10 cellular contexts compared by ENCODE assay signal in genomic region chr6:144729502-144729901, GRCh38.
DNase-seq lines count a peak whose midpoint lies in the region; ATAC-seq and TF ChIP-seq lines count a peak whose summit lies in the region.
"Had no signal": no experiment of that assay in that cellular context is flagged by ENCODE, and none has a peak within 500 bp of the region (broad histone marks: within the 10 kb centered on the region; RNA-seq: fewer than 3 reads in every experiment).

No MANE protein-coding gene starts in this region.

- ATAC-seq in stimulated activated naive CD8-positive, alpha-beta T cell treated with anti-CD3 and anti-CD28 coated beads, Interleukin-15, Interleukin-2, amounts not matched to agents 100 U/mL and 50 U/mL, for 24 hours: no peak
- ATAC-seq in HG02571 (IDR thresholded peaks at IDR 0.05; ENCODE audit: unreplicated experiment) (peak; percentile 66), HG03520 (IDR thresholded peaks at IDR 0.05; ENCODE audit: unreplicated experiment) (peak; percentile 66)

- H3K36me3 Mint-ChIP-seq in stimulated activated naive CD8-positive, alpha-beta T cell treated with anti-CD3 and anti-CD28 coated beads, Interleukin-15, Interleukin-2, amounts not matched to agents 100 ng/mL and 50 ng/mL, for 24 hours (ENCODE audit: low read depth): peaks cover 31% of the 10 kb centered on the region

- H3K27ac ChIP-seq in dorsolateral prefrontal cortex: no peak overlapping the region
- H3K27ac ChIP-seq: transverse colon had no signal

- H3K4me3 ChIP-seq in dorsolateral prefrontal cortex: no peak overlapping the region
- H3K4me3 ChIP-seq: transverse colon had no signal

- H3K4me1 Mint-ChIP-seq in stimulated activated naive CD8-positive, alpha-beta T cell treated with anti-CD3 and anti-CD28 coated beads, Interleukin-15, Interleukin-2, amounts not matched to agents 100 ng/mL and 50 ng/mL, for 24 hours (ENCODE audit: low read depth): peaks cover 54% of the 10 kb centered on the region

- intact Hi-C loops in dorsolateral prefrontal cortex (cut with DNase I): no loop called here

- H3K27me3 Mint-ChIP-seq in stimulated activated naive CD8-positive, alpha-beta T cell treated with anti-CD3 and anti-CD28 coated beads, Interleukin-15, Interleukin-2, amounts not matched to agents 100 ng/mL and 50 ng/mL, for 24 hours: no peaks in the 10 kb centered on the region

- peak overlapping the region; percentile 30 for H3K4me3 Mint-ChIP-seq in stimulated activated naive CD8-positive, alpha-beta T cell treated with anti-CD3 and anti-CD28 coated beads, Interleukin-15, Interleukin-2, amounts not matched to agents 100 ng/mL and 50 ng/mL, for 24 hours

- TF ChIP-seq CTCF in dorsolateral prefrontal cortex (IDR thresholded peaks at IDR 0.05 in 54 of 56, conservative IDR thresholded peaks at IDR 0.05 in 2 of 56; ENCODE audit: low read depth in 1 of 56, partially characterized antibody in 56 of 56): no peak

- H3K27ac Mint-ChIP-seq in stimulated activated naive CD8-positive, alpha-beta T cell treated with anti-CD3 and anti-CD28 coated beads, Interleukin-15, Interleukin-2, amounts not matched to agents 100 ng/mL and 50 ng/mL, for 24 hours: peak overlapping the region; percentile 84

- H3K9me3 Mint-ChIP-seq in stimulated activated naive CD8-positive, alpha-beta T cell treated with anti-CD3 and anti-CD28 coated beads, Interleukin-15, Interleukin-2, amounts not matched to agents 100 ng/mL and 50 ng/mL, for 24 hours: no peaks in the 10 kb centered on the region

- no peak for DNase-seq in stimulated activated naive CD8-positive, alpha-beta T cell treated with anti-CD3 and anti-CD28 coated beads, Interleukin-15, Interleukin-2, amounts not matched to agents 100 U/mL and 50 U/mL, for 24 hours
- DNase-seq in dorsolateral prefrontal cortex (no peak), NCI-H2029 treated with DMSO at 0.1 percent for 48 hours (lab: John Stamatoyannopoulos, UW) (no peak), inferior parietal cortex (ENCODE audit: extremely low spot score) (no peak), SIG-M5 (lab: John Stamatoyannopoulos, UW) (no peak)
- DNase-seq: NCI-H1930, transverse colon had no signal

- no peaks in the 10 kb centered on the region for H3K27me3 ChIP-seq in dorsolateral prefrontal cortex
- H3K27me3 ChIP-seq: transverse colon had no signal
